In the genomic region with DNA sequence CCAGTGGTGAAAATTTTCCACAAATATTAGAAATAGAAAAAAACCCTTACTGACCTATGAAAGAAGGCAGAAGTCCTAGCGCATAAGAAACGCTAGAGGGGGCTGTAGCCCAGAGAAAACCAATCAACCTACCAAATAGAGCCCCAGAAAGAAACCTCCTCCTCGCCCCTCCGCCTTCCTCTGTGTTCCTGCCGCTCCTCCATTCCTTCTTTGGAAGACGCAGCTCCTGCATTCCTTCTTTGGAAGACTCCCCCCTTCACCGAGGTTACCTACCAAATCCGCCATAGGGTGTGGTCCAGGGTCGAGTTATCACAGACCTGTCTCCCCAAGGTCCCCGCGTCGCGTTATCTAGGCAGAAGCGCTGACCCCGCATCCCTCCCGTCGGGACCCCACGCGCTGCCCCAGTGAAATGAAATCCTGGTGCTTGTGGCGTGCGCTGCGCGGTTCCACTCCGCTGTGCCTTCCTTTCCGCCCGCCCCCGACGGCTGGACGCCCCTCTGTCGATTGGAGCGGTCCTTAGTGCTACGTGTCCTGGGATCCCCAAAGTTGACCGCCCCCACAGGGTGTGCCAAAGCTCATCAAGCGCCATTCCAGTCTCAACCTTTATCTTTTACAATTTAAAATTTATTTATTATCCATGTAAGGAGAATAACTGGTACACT, we compare ENCODE assay signal across 1 cellular context.
TF ChIP-seq lines count a peak whose summit lies in the region.

No MANE protein-coding gene starts in this region.

TF ChIP-seq in HEK293, 187 proteins besides CTCF, POLR2A, EP300 and RAD21 (continued from another document):
- TF ChIP-seq AEBP2 (tag by site-specific recombination; IDR thresholded peaks at IDR 0.05; ENCODE audit: borderline replicate concordance) (no peak), ZNF571 (tag by site-specific recombination; IDR thresholded peaks at IDR 0.05) (no peak)
TF ChIP-seq in HEK293: peak in this region for 34.
